Comparison of ENCODE assay signal across 9 cellular contexts in the genomic region with DNA sequence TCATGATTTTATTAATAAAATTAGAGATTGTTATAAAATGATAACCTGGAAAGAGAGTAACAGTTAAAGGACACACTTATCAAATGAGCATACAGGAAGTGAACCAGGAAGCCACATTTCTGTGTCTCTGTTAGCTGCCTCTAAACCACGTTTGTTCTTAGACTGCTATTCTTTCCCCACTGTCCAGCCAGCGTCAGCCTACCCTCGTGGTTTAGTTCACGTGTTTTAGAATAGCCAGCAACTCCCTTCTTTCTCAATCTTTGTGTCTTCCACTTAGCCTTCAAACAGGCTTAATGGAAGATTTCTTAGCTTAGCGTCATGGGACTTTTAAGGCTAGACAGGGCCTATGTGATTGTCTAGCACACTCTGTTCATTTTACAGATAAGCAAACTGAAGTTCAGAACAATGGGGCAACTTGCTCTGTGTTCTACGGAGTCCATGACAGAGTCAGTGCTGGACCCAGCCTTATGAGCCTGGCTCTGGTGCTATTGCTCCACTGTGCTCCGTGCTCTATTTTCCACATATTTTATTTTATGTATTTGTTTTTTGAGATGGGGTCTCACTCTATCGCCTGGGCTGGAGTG. TPM values are rescaled to one million over a fixed set of nuclear protein-coding genes. Genes with fewer than 3 reads are reported as not detected.
DNase-seq lines count a peak whose midpoint lies in the region; ATAC-seq and TF ChIP-seq lines count a peak whose summit lies in the region.
"Had no signal": no experiment of that assay in that cellular context is flagged by ENCODE, and none has a peak within 500 bp of the region (broad histone marks: within the 10 kb centered on the region; RNA-seq: fewer than 3 reads in every experiment).

No MANE protein-coding gene starts in this region.

- ATAC-seq in lung (ENCODE audit: insufficient read depth, low FRiP score) (peak; percentile 11), HG03521 (IDR thresholded peaks at IDR 0.05; ENCODE audit: unreplicated experiment) (no peak)

- DNase-seq in Ammon's horn (ENCODE audit: low spot score) (peak; percentile 66), Karpas-422 (no peak), lung (ENCODE audit: low spot score) (peak; percentile 32), NAMALWA (ENCODE audit: low spot score) (no peak), NCI-H510A treated with DMSO at 0.1 percent for 48 hours (lab: John Stamatoyannopoulos, UW) (no peak)
- no peak for DNase-seq in stimulated activated CD4-positive, alpha-beta T cell treated with anti-CD3 and anti-CD28 coated beads, Interleukin-12 subunit alpha, Interleukin-12 subunit beta, amount 100 ng/mL, for 4 hours
- DNase-seq: stimulated activated CD4-positive, alpha-beta T cell treated with anti-CD3 and anti-CD28 coated beads, Interleukin-4, amount 100 ng/mL, for 4 hours had no signal

- H3K36me3 ChIP-seq in Karpas-422 (ENCODE audit: insufficient read depth, low read length), result no peaks in the 10 kb centered on the region
- H3K36me3 ChIP-seq in lung (ENCODE audit: control insufficient read depth in 2 of 2, insufficient read depth in 2 of 2, low read length in 2 of 2), result no peaks in the 10 kb centered on the region

- H3K4me1 Mint-ChIP-seq in activated naive CD8-positive, alpha-beta T cell (ENCODE audit: low read depth), result peaks cover 25% of the 10 kb centered on the region

- H3K9me3 Mint-ChIP-seq in activated naive CD8-positive, alpha-beta T cell (ENCODE audit: low read depth), result no peaks in the 10 kb centered on the region

- H3K9me3 ChIP-seq in Karpas-422 (ENCODE audit: low read length) (no peaks in the 10 kb centered on the region), lung (ENCODE audit: control insufficient read depth in 2 of 2, insufficient read depth in 1 of 2, low read length in 1 of 2) (no peaks in the 10 kb centered on the region)

- no peak overlapping the region for H3K4me3 Mint-ChIP-seq in activated naive CD8-positive, alpha-beta T cell

- no peak for TF ChIP-seq CTCF in lung (IDR thresholded peaks at IDR 0.05; ENCODE audit: control extremely low read depth, extremely low read depth)

- H2AFZ ChIP-seq in Karpas-422 (ENCODE audit: low read length), result peak overlapping the region; percentile 78

- H3K9ac ChIP-seq in Karpas-422 (ENCODE audit: low read length), result no peak overlapping the region

- no peaks in the 10 kb centered on the region for H3K9me2 ChIP-seq in Karpas-422 (replicated peaks; ENCODE audit: insufficient read depth, low read length)

- H3K4me1 ChIP-seq in Karpas-422 (ENCODE audit: low read length) (peaks cover 9% of the 10 kb centered on the region), lung (ENCODE audit: control insufficient read depth in 2 of 2, insufficient read depth in 2 of 2, low read length in 2 of 2) (peaks cover 0 to 11% of the 10 kb centered on the region in 2 donors)

- H3K4me3 ChIP-seq in Karpas-422 (ENCODE audit: low read length) (no peak overlapping the region), lung (no peak overlapping the region)

- H3K27me3 Mint-ChIP-seq in activated naive CD8-positive, alpha-beta T cell, result no peaks in the 10 kb centered on the region

- H3K27ac Mint-ChIP-seq in activated naive CD8-positive, alpha-beta T cell, result peak overlapping the region; percentile 54

- H3K27ac ChIP-seq in Karpas-422 (ENCODE audit: low read length) (no peak overlapping the region), lung (ENCODE audit: low read depth in 1 of 2, low read length in 1 of 2) (peak overlapping the region in 1 of 2 donors; percentile 65)

- H3K4me2 ChIP-seq in Karpas-422 (ENCODE audit: low read depth, low read length, poor library complexity, severe bottlenecking), result no peak overlapping the region

- no peaks in the 10 kb centered on the region for H3K27me3 ChIP-seq in Karpas-422 (ENCODE audit: low read length)
- H3K27me3 ChIP-seq in lung (ENCODE audit: control insufficient read depth, insufficient read depth), result no peaks in the 10 kb centered on the region

- no peaks in the 10 kb centered on the region for H3K79me2 ChIP-seq in Karpas-422 (ENCODE audit: low read length)

- WGBS in lung, 2 donors, result 52 to 54% methylated on average over 8 of the region's 8 CpGs

- no peaks in the 10 kb centered on the region for H3K36me3 Mint-ChIP-seq in activated naive CD8-positive, alpha-beta T cell

- H4K20me1 ChIP-seq in Karpas-422 (ENCODE audit: insufficient read depth, low read depth, low read length), result no peaks in the 10 kb centered on the region

RNA-seq across cellular contexts. Expression of a gene that starts 27.2 kb away (rescaled TPM):
- total RNA-seq in Karpas-422 (2014; rRNA removed; shearing (Covaris generic); ENCODE audit: low replicate concordance), result 59.9 and 79.0 TPM in 2 replicates
- total RNA-seq in lung, result 1 to 10 TPM; 4.5 to 6.0 TPM
- polyA plus RNA-seq in lung, result 1 to 10 TPM; 1.4 to 2.1 TPM

Comparison
In these comparisons a context has a peak if more than half of its experiments do, and no peak if none do; other contexts are left out.
1. DNase-seq: peak in Ammon's horn (single experiment) and lung (single experiment); none in Karpas-422 (single experiment), NAMALWA (single experiment), stimulated activated CD4-positive, alpha-beta T cell treated with anti-CD3 and anti-CD28 coated beads, Interleukin-12 subunit alpha, Interleukin-12 subunit beta, amount 100 ng/mL, for 4 hours (single experiment) and NCI-H510A treated with DMSO at 0.1 percent for 48 hours (single experiment).